In genomic region chr6:27830665-27831433, GRCh38 we compare ENCODE assay signal across 8 cellular contexts.
A peak's percentile ranks its signal among the peaks of the same experiment; 100 is the strongest.
DNase-seq lines count a peak whose midpoint lies in the region; ATAC-seq, FAIRE-seq and TF ChIP-seq lines count a peak whose summit lies in the region.
"Not testable (repeated sequence)": the region's sequence is repeated elsewhere in the genome, so short reads cannot be mapped to it uniquely, and the experiment has no call there.

No MANE protein-coding gene starts in this region.

- not testable (repeated sequence) for H3K36me3 ChIP-seq in GM23338 (ENCODE audit: insufficient read depth); upper lobe of left lung
- peaks cover 10% of the 10 kb centered on the region for H3K36me3 ChIP-seq in HUES48 (ENCODE audit: control insufficient read depth, insufficient read depth, low read length)

- TF ChIP-seq EP300 in upper lobe of left lung (IDR thresholded peaks at IDR 0.05) = not testable (repeated sequence)

- DNase-seq in GM12892 (ENCODE audit: insufficient read length); RWPE1 (ENCODE audit: low spot score): not testable (repeated sequence)
- DNase-seq in GM23338 (ENCODE audit: low spot score) (peak; percentile 39), fibroblast of pulmonary artery (ENCODE audit: low read depth) (peak; percentile 41), upper lobe of left lung (peak in 1 of 2 donors; percentile 33)
- DNase-seq in activated naive CD4-positive, alpha-beta T cell treated with anti-CD3 and anti-CD28 coated beads, Interleukin-2, amount 10 ng/mL, durations not matched to agents 7 days and 5 days = peak; percentile 76
- peak in 8 of 10 donors; percentile 37 to 82 (median 69) for DNase-seq in naive thymus-derived CD8-positive, alpha-beta T cell

- H3K4me1 ChIP-seq in GM23338 (ENCODE audit: insufficient read depth) (peaks cover 12% of the 10 kb centered on the region), HUES48 (ENCODE audit: control insufficient read depth, insufficient read depth, low read length) (peaks cover 18% of the 10 kb centered on the region)
- not testable (repeated sequence) for H3K4me1 ChIP-seq in upper lobe of left lung

- not testable (repeated sequence) for H3K9me3 ChIP-seq in HUES48 (ENCODE audit: control insufficient read depth, insufficient read depth, low read length); upper lobe of left lung

- H2AFZ ChIP-seq in GM23338 = not testable (repeated sequence)

- FAIRE-seq in GM12892 (lab: Jason Lieb, UNC) = peak; percentile 100

- peaks cover 39% of the 10 kb centered on the region for H3K27me3 Mint-ChIP-seq in GM23338 (ENCODE audit: insufficient read depth, low read depth, poor library complexity)
- not testable (repeated sequence) for H3K27me3 Mint-ChIP-seq in activated naive CD4-positive, alpha-beta T cell treated with anti-CD3 and anti-CD28 coated beads, Interleukin-2, amount 10 ng/mL, durations not matched to agents 7 days and 5 days; naive thymus-derived CD8-positive, alpha-beta T cell

- peak overlapping the region; percentile 99 for H3K9ac ChIP-seq in HUES48 (ENCODE audit: low read depth, low read length)

- not testable (repeated sequence) for H3K27me3 ChIP-seq in GM23338 (ENCODE audit: insufficient read depth); HUES48 (ENCODE audit: control insufficient read depth, insufficient read depth, low read length); upper lobe of left lung

- POLR2A ChIA-PET in RWPE1 (lab: Yijun Ruan, JAX; ENCODE audit: low non-redundant PET) = interaction anchor here (0.7 to 1.9 kb wide), 4 partner anchors 35 to 65 kb away, joined by 3 to 6 read pairs (median 3); a partner anchor contains a TSS
- POLR2A ChIA-PET in naive thymus-derived CD8-positive, alpha-beta T cell (lab: Charles Lee) = interaction anchor here (0.6 to 11.6 kb wide), 12 partner anchors 7 to 1810 kb away, joined by 3 to 793 read pairs (median 8); a partner anchor contains a TSS

- H3K36me3 Mint-ChIP-seq in GM23338 (ENCODE audit: low read depth) = peaks cover 43% of the 10 kb centered on the region
- peaks cover 30% of the 10 kb centered on the region for H3K36me3 Mint-ChIP-seq in activated naive CD4-positive, alpha-beta T cell treated with anti-CD3 and anti-CD28 coated beads, Interleukin-2, amount 10 ng/mL, durations not matched to agents 7 days and 5 days
- not testable (repeated sequence) for H3K36me3 Mint-ChIP-seq in naive thymus-derived CD8-positive, alpha-beta T cell

- TF ChIP-seq POLR2A in GM12892 (IDR thresholded peaks at IDR 0.05; ENCODE audit: low read depth, low read length) = peak; percentile 88
- TF ChIP-seq POLR2A in upper lobe of left lung (IDR thresholded peaks at IDR 0.05) = not testable (repeated sequence)

- TF ChIP-seq CTCF in GM23338 (conservative IDR thresholded peaks at IDR 0.05; ENCODE audit: low read depth in 2 of 2); RWPE1 (conservative IDR thresholded peaks at IDR 0.05; ENCODE audit: low read depth); fibroblast of pulmonary artery (IDR thresholded peaks at IDR 0.05; ENCODE audit: low read length, missing control alignments); upper lobe of left lung (IDR thresholded peaks at IDR 0.05): not testable (repeated sequence)

- ATAC-seq in GM23338 = peak; percentile 66
- ATAC-seq in naive thymus-derived CD8-positive, alpha-beta T cell = peak; percentile 80 to 83
- ATAC-seq in upper lobe of left lung (ENCODE audit: low FRiP score in 2 of 2) = peak; percentile 55 to 92

- H3K27ac ChIP-seq in GM23338 (ENCODE audit: low read depth) (peak overlapping the region; percentile 99), HUES48 (ENCODE audit: low read depth, low read length) (peak overlapping the region; percentile 95), RWPE1 (peak overlapping the region; percentile 90), upper lobe of left lung (peak overlapping the region; percentile 71 to 86 (median 85))

- H3K4me1 Mint-ChIP-seq in GM23338 = peaks cover 24% of the 10 kb centered on the region
- peaks cover 55% of the 10 kb centered on the region for H3K4me1 Mint-ChIP-seq in activated naive CD4-positive, alpha-beta T cell treated with anti-CD3 and anti-CD28 coated beads, Interleukin-2, amount 10 ng/mL, durations not matched to agents 7 days and 5 days
- H3K4me1 Mint-ChIP-seq in naive thymus-derived CD8-positive, alpha-beta T cell = peaks cover 8 to 55% (median 31%) of the 10 kb centered on the region in 4 donors

- CTCF ChIA-PET in RWPE1 (lab: Yijun Ruan, JAX) = not testable (repeated sequence)
- CTCF ChIA-PET in activated naive CD4-positive, alpha-beta T cell treated with anti-CD3 and anti-CD28 coated beads, Interleukin-2, amount 10 ng/mL, durations not matched to agents 7 days and 5 days (lab: Charles Lee) = interaction anchor here (1.0 kb wide), 1 partner anchor 34 kb away, joined by 4 read pairs; a partner anchor contains a TSS

- WGBS in upper lobe of left lung, 2 donors = 17% methylated on average over 23 to 25 of the region's 51 CpGs

- H4K20me1 ChIP-seq in GM23338 (replicated peaks; ENCODE audit: insufficient read depth) = not testable (repeated sequence)

- H3F3A ChIP-seq in GM23338 (replicated peaks; ENCODE audit: low read depth) = not testable (repeated sequence)

- peak overlapping the region; percentile 99 for H3K27ac Mint-ChIP-seq in GM23338
- H3K27ac Mint-ChIP-seq in activated naive CD4-positive, alpha-beta T cell treated with anti-CD3 and anti-CD28 coated beads, Interleukin-2, amount 10 ng/mL, durations not matched to agents 7 days and 5 days = peak overlapping the region; percentile 99
- peak overlapping the region; percentile 93 to 99 (median 98) for H3K27ac Mint-ChIP-seq in naive thymus-derived CD8-positive, alpha-beta T cell

- H3K9me2 ChIP-seq in GM23338 (ENCODE audit: insufficient read depth) = not testable (repeated sequence)

- peaks cover 28% of the 10 kb centered on the region for H3K9me3 Mint-ChIP-seq in GM23338
- not testable (repeated sequence) for H3K9me3 Mint-ChIP-seq in activated naive CD4-positive, alpha-beta T cell treated with anti-CD3 and anti-CD28 coated beads, Interleukin-2, amount 10 ng/mL, durations not matched to agents 7 days and 5 days; naive thymus-derived CD8-positive, alpha-beta T cell

- H3K79me2 ChIP-seq in GM23338 (replicated peaks; ENCODE audit: insufficient read depth) = not testable (repeated sequence)

- H3K4me2 ChIP-seq in GM23338 = peak overlapping the region; percentile 80

- peak overlapping the region; percentile 91 for H3K4me3 Mint-ChIP-seq in GM23338
- H3K4me3 Mint-ChIP-seq in activated naive CD4-positive, alpha-beta T cell treated with anti-CD3 and anti-CD28 coated beads, Interleukin-2, amount 10 ng/mL, durations not matched to agents 7 days and 5 days = peak overlapping the region; percentile 95
- H3K4me3 Mint-ChIP-seq in naive thymus-derived CD8-positive, alpha-beta T cell = peak overlapping the region; percentile 75 to 99 (median 92)

- H3K4me3 ChIP-seq in GM23338 (peak overlapping the region; percentile 75), HUES48 (ENCODE audit: low read depth, low read length) (peak overlapping the region; percentile 91), fibroblast of pulmonary artery (replicated peaks; ENCODE audit: low read depth, low read length) (peak overlapping the region; percentile 61), upper lobe of left lung (peak overlapping the region; percentile 20 to 53 (median 44))

TF ChIP-seq in GM23338, 12 proteins besides CTCF, POLR2A, EP300 and RAD21:
- TF ChIP-seq ETS1 (IDR thresholded peaks at IDR 0.05) (peak; percentile 11; the same call in 1 of the 2 replicates), POLR2AphosphoS5 (IDR thresholded peaks at IDR 0.05; ENCODE audit: low read depth) (peak; percentile 74)
